In genomic region chr6:33607784-33608161, GRCh38 we compare ENCODE assay signal across 1 cellular context.
TF ChIP-seq lines count a peak whose summit lies in the region.

No MANE protein-coding gene starts in this region.

TF ChIP-seq in H1, 55 proteins besides CTCF, POLR2A, EP300 and RAD21:
- TF ChIP-seq HDAC2 (IDR thresholded peaks at IDR 0.05; ENCODE audit: borderline replicate concordance in 1 of 2, low read depth in 2 of 2, low read length in 2 of 2): peak in 1 of 2 experiments; percentile 97; a peak in 2 of 4 replicates
- no peak for TF ChIP-seq TAF1 (IDR thresholded peaks at IDR 0.05; ENCODE audit: low read depth, low read length)
- peak; percentile 99 for TF ChIP-seq KDM1A (IDR thresholded peaks at IDR 0.05; ENCODE audit: borderline replicate concordance, low read length)
